ENCODE assay signal across 14 cellular contexts in genomic region chr6:141321486-141322347, GRCh38.
DNase-seq lines count a peak whose midpoint lies in the region; ATAC-seq, FAIRE-seq and TF ChIP-seq lines count a peak whose summit lies in the region.
"Had no signal": no experiment of that assay in that cellular context is flagged by ENCODE, and none has a peak within 500 bp of the region (broad histone marks: within the 10 kb centered on the region; RNA-seq: fewer than 3 reads in every experiment).

No MANE protein-coding gene starts in this region.

- POLR2A ChIA-PET in A549 (lab: Yijun Ruan, JAX) = no interaction called here
- POLR2A ChIA-PET in HEK293 (lab: Yijun Ruan, JAX) = no interaction called here
- POLR2A ChIA-PET in activated CD4-positive, alpha-beta memory T cell treated with anti-CD3 and anti-CD28 coated beads for 36 hours (lab: Charles Lee) = no interaction called here

- intact Hi-C loops in activated CD4-positive, alpha-beta memory T cell treated with anti-CD3 and anti-CD28 coated beads for 36 hours (cut with micrococcal nuclease) = loop anchor here (10.0 kb wide), 1 partner anchor 1813 kb away; no protein-coding TSS in a partner anchor

- no peak for TF ChIP-seq POLR2A in A549 (IDR thresholded peaks at IDR 0.05; ENCODE audit: low read length)

- no peak overlapping the region; the same call in 2 of the 3 replicates for H3K4me2 ChIP-seq in A549
- H3K4me2 ChIP-seq in astrocyte (ENCODE audit: low read length) = no peak overlapping the region

- no peaks in the 10 kb centered on the region for H4K20me1 ChIP-seq in astrocyte (ENCODE audit: insufficient read depth, low read length)

- WGBS in A549 (ENCODE audit: missing lambda C conversion rate) = 50% methylated on average over 5 of the region's 5 CpGs

- H3K27me3 ChIP-seq in astrocyte (ENCODE audit: insufficient read depth, low read length) = no peaks in the 10 kb centered on the region
- H3K27me3 ChIP-seq: tibial nerve had no signal

- DNase-seq in A549 (ENCODE audit: low read depth in 1 of 2, low spot score in 1 of 2) = no peak
- peak; percentile 47 for DNase-seq in astrocyte (ENCODE audit: low read depth)
- DNase-seq in iris pigment epithelial cell (ENCODE audit: low read depth) = peak; percentile 28
- DNase-seq in activated CD4-positive, alpha-beta memory T cell treated with anti-CD3 and anti-CD28 coated beads for 36 hours = no peak
- no peak for DNase-seq in activated T-cell treated with anti-CD3 and anti-CD28 coated beads, Interleukin-2, amount 50 U/mL, for 1 hour
- DNase-seq: aorta, naive B cell, NCI-H2171 had no signal

- FAIRE-seq in A549 (lab: Jason Lieb, UNC) (no peak), astrocyte (lab: Jason Lieb, UNC) (peak; percentile 43)
- FAIRE-seq: GM18507 had no signal

- no peaks in the 10 kb centered on the region for H3K9me3 Mint-ChIP-seq in astrocyte (ENCODE audit: unreplicated experiment)
- H3K9me3 Mint-ChIP-seq in activated CD4-positive, alpha-beta memory T cell treated with anti-CD3 and anti-CD28 coated beads for 36 hours = no peaks in the 10 kb centered on the region

- H3K9me3 ChIP-seq in A549 (no peaks in the 10 kb centered on the region), HEK293 (ENCODE audit: control insufficient read depth, insufficient read depth, low read depth, low read length) (no peaks in the 10 kb centered on the region), astrocyte (ENCODE audit: insufficient read depth, low read depth, low read length) (no peaks in the 10 kb centered on the region)

- CTCF ChIA-PET in A549 (lab: Yijun Ruan, JAX) (interaction anchor here (0.6 kb wide), 1 partner anchor 1732 kb away, joined by 3 read pairs; no protein-coding TSS in a partner anchor), HEK293 (lab: Yijun Ruan, JAX) (interaction anchor here (0.5 kb wide), 1 partner anchor 36 kb away, joined by 3 read pairs; no protein-coding TSS in a partner anchor)
- CTCF ChIA-PET in activated CD4-positive, alpha-beta memory T cell treated with anti-CD3 and anti-CD28 coated beads for 36 hours (lab: Charles Lee) = no interaction called here

- TF ChIP-seq CTCF in A549 (IDR thresholded peaks at IDR 0.05) = no peak
- TF ChIP-seq CTCF in HEK293 (tag by site-specific recombination; IDR thresholded peaks at IDR 0.05) = no peak
- TF ChIP-seq CTCF in astrocyte (IDR thresholded peaks at IDR 0.05; ENCODE audit: insufficient read depth, low read depth, low read length) = no peak

- H3K27ac ChIP-seq in A549 (peak overlapping the region; percentile 45 to 66; a peak in 5 of 6 replicates), HEK293 (ENCODE audit: extremely low read depth, low read depth, low read length) (no peak overlapping the region), astrocyte (ENCODE audit: low read depth, low read length) (no peak overlapping the region)
- H3K27ac ChIP-seq: skin epidermis had no signal

- H3K36me3 ChIP-seq in HEK293 (ENCODE audit: control insufficient read depth in 2 of 2, insufficient read depth in 1 of 2, low read length in 2 of 2) (no peaks in the 10 kb centered on the region), astrocyte (ENCODE audit: insufficient read depth, low read length) (no peaks in the 10 kb centered on the region)
- H3K36me3 ChIP-seq: tibial nerve had no signal

- no peak overlapping the region for H2AFZ ChIP-seq in astrocyte (ENCODE audit: low read depth, low read length)

- H3K9ac ChIP-seq in astrocyte (ENCODE audit: low read length) = no peak overlapping the region

- peaks cover 2% of the 10 kb centered on the region for H3K36me3 Mint-ChIP-seq in astrocyte (ENCODE audit: low read depth, unreplicated experiment)
- no peaks in the 10 kb centered on the region for H3K36me3 Mint-ChIP-seq in activated CD4-positive, alpha-beta memory T cell treated with anti-CD3 and anti-CD28 coated beads for 36 hours
- H3K36me3 Mint-ChIP-seq: naive B cell had no signal

- peaks cover 7% of the 10 kb centered on the region for H3K4me1 Mint-ChIP-seq in astrocyte (ENCODE audit: low read depth, unreplicated experiment)
- peaks cover 9% of the 10 kb centered on the region for H3K4me1 Mint-ChIP-seq in activated CD4-positive, alpha-beta memory T cell treated with anti-CD3 and anti-CD28 coated beads for 36 hours (ENCODE audit: low read depth)
- H3K4me1 Mint-ChIP-seq: naive B cell had no signal

- peak overlapping the region; percentile 59 for H3K27ac Mint-ChIP-seq in astrocyte (ENCODE audit: unreplicated experiment)
- H3K27ac Mint-ChIP-seq in activated CD4-positive, alpha-beta memory T cell treated with anti-CD3 and anti-CD28 coated beads for 36 hours = no peak overlapping the region
- H3K27ac Mint-ChIP-seq: naive B cell had no signal

- no peaks in the 10 kb centered on the region for H3K79me2 ChIP-seq in astrocyte (ENCODE audit: insufficient read depth, low read length)

- no peak overlapping the region for H3K4me3 ChIP-seq in A549
- H3K4me3 ChIP-seq in HEK293 (ENCODE audit: low read depth, low read length) = no peak overlapping the region
- no peak overlapping the region for H3K4me3 ChIP-seq in astrocyte (ENCODE audit: insufficient read depth, low read depth, low read length)
- H3K4me3 ChIP-seq: skin epidermis, tibial nerve had no signal

- H3K4me1 ChIP-seq in A549 (peaks cover 20% of the 10 kb centered on the region; the same call in 2 of the 3 replicates), HEK293 (ENCODE audit: control insufficient read depth, insufficient read depth, low read length) (no peaks in the 10 kb centered on the region), astrocyte (ENCODE audit: insufficient read depth, low read length) (peaks cover 4% of the 10 kb centered on the region)

- ATAC-seq in A549 (no peak), GM18517 (IDR thresholded peaks at IDR 0.05; ENCODE audit: unreplicated experiment) (no peak), HG02973 (IDR thresholded peaks at IDR 0.05; ENCODE audit: unreplicated experiment) (no peak)

- no peaks in the 10 kb centered on the region for H3K27me3 Mint-ChIP-seq in astrocyte (ENCODE audit: low read depth, unreplicated experiment)
- no peaks in the 10 kb centered on the region for H3K27me3 Mint-ChIP-seq in activated CD4-positive, alpha-beta memory T cell treated with anti-CD3 and anti-CD28 coated beads for 36 hours
- H3K27me3 Mint-ChIP-seq: naive B cell had no signal

- no peak for TF ChIP-seq RAD21 in A549 (conservative IDR thresholded peaks at IDR 0.05 in 1 of 2, IDR thresholded peaks at IDR 0.05 in 1 of 2)

- H3K4me3 Mint-ChIP-seq in astrocyte (ENCODE audit: unreplicated experiment) = no peak overlapping the region
- H3K4me3 Mint-ChIP-seq in activated CD4-positive, alpha-beta memory T cell treated with anti-CD3 and anti-CD28 coated beads for 36 hours = no peak overlapping the region
- H3K4me3 Mint-ChIP-seq: naive B cell had no signal

- no peak for TF ChIP-seq EP300 in A549 (IDR thresholded peaks at IDR 0.05)

TF ChIP-seq in A549, 52 proteins besides CTCF, POLR2A, EP300 and RAD21 (continues in another document):
- TF ChIP-seq ZFP36 (IDR thresholded peaks at IDR 0.05; ENCODE audit: borderline replicate concordance, partially characterized antibody) = no peak
- TF ChIP-seq RARB (CRISPR knock-in tag; IDR thresholded peaks at IDR 0.05) = no peak
- no peak for TF ChIP-seq CHD4 (IDR thresholded peaks at IDR 0.05; ENCODE audit: borderline replicate concordance)
- TF ChIP-seq PBX3 (IDR thresholded peaks at IDR 0.05) = no peak
- no peak for TF ChIP-seq CBX2 (IDR thresholded peaks at IDR 0.05; ENCODE audit: borderline replicate concordance, low read depth)
- TF ChIP-seq MAX (IDR thresholded peaks at IDR 0.05) = no peak
- no peak for TF ChIP-seq FOSB (CRISPR knock-in tag; IDR thresholded peaks at IDR 0.05)
- no peak for TF ChIP-seq FOXS1 (CRISPR knock-in tag; IDR thresholded peaks at IDR 0.05)
- no peak for TF ChIP-seq NFE2L2 (conservative IDR thresholded peaks at IDR 0.05; ENCODE audit: low read length)
- TF ChIP-seq ESRRA (IDR thresholded peaks at IDR 0.05; ENCODE audit: borderline replicate concordance, low read length) = no peak

TF ChIP-seq in HEK293, 187 proteins besides CTCF, POLR2A, EP300 and RAD21:
- TF ChIP-seq ZNF335 (tag by site-specific recombination; conservative IDR thresholded peaks at IDR 0.05) = peak; percentile 72
- TF ChIP-seq ZNF18 (tag by site-specific recombination; IDR thresholded peaks at IDR 0.05) = no peak
- peak; percentile 60; the same call in 1 of the 2 replicates for TF ChIP-seq ZBTB48 (tag by site-specific recombination; IDR thresholded peaks at IDR 0.05)
TF ChIP-seq in HEK293: peak in this region for 2.

Comparison
In these comparisons a context has a peak if more than half of its experiments do, and no peak if none do; other contexts are left out.
1. DNase-seq: peak in astrocyte (single experiment) and iris pigment epithelial cell (single experiment); none in A549 (0 of 2), activated CD4-positive, alpha-beta memory T cell treated with anti-CD3 and anti-CD28 coated beads for 36 hours (single experiment) and activated T-cell treated with anti-CD3 and anti-CD28 coated beads, Interleukin-2, amount 50 U/mL, for 1 hour (single experiment).
2. H3K27ac ChIP-seq: peak in A549 (2 of 2); none in HEK293 (single experiment) and astrocyte (single experiment).